In the genomic region with DNA sequence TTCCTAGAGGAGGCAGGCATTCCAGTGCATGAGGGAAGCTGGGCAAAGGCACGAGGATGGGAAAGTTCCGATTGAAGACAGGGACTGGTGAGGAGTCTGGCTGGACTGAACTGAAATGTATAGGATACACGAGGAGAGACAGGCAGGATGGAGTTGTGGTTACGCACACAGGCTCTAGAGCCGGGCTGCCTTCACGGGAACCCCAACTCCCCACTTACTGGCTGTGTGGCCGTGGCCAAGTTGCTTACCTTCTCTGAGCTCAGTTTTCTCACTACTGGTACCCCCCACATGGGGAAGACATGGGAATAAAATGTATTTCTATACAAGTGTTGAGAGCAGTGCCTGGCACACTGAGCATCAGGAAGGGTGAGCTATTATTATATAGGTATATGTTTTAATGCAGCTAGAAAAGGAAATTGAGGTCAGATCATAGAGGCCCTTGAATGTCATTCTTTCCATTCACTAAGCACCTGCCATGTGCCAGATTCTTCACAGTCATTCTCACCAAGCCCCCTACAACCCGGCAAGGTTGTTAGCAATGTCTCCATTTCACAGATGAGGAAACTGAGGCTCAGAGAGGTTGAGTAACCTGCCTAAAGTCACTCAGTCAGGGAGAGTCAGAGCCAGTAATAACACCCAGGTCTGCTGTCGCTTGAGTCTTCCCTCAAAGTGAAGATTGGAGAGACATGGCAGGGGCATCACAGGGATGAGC, we compare ENCODE assay signal across 11 cellular contexts. TPM values are rescaled to one million over a fixed set of nuclear protein-coding genes. Genes with fewer than 3 reads are reported as not detected.
DNase-seq lines count a peak whose midpoint lies in the region; ATAC-seq, FAIRE-seq and TF ChIP-seq lines count a peak whose summit lies in the region.
"Had no signal": no experiment of that assay in that cellular context is flagged by ENCODE, and none has a peak within 500 bp of the region (broad histone marks: within the 10 kb centered on the region; RNA-seq: fewer than 3 reads in every experiment).

No MANE protein-coding gene starts in this region.

- no peaks in the 10 kb centered on the region for H4K20me1 ChIP-seq in endothelial cell of umbilical vein (replicated peaks; ENCODE audit: control insufficient read depth, extremely low read depth, insufficient read depth, low read length)

- POLR2A ChIA-PET in endothelial cell of umbilical vein (lab: Charles Lee), result no interaction called here

- H3K27ac ChIP-seq in endothelial cell of umbilical vein (ENCODE audit: insufficient read depth, low read depth, low read length) (no peak overlapping the region), prostate gland (peak overlapping the region in 1 of 2 donors; percentile 68)
- H3K27ac ChIP-seq: VCaP had no signal

- H3K9ac ChIP-seq in endothelial cell of umbilical vein (replicated peaks; ENCODE audit: extremely low read depth, insufficient read depth, low read length), result no peak overlapping the region

- no peak overlapping the region for H3K4me2 ChIP-seq in endothelial cell of umbilical vein (ENCODE audit: insufficient read depth, low read length)

- H3K9me3 Mint-ChIP-seq in stimulated activated naive B cell treated with anti-CD40 and anti-IgM and Interleukin-4, amounts not matched to agents 10 μg/mL and 1 μg/mL and 100 μg/mL, for 72 hours, result no peaks in the 10 kb centered on the region

- peaks cover 0 to 6% of the 10 kb centered on the region in 2 donors for H3K36me3 Mint-ChIP-seq in stimulated activated naive B cell treated with anti-CD40 and anti-IgM and Interleukin-4, amounts not matched to agents 10 μg/mL and 1 μg/mL and 100 μg/mL, for 72 hours

- H3K4me1 Mint-ChIP-seq in stimulated activated naive B cell treated with anti-CD40 and anti-IgM and Interleukin-4, amounts not matched to agents 10 μg/mL and 1 μg/mL and 100 μg/mL, for 72 hours, result peaks cover 19 to 26% of the 10 kb centered on the region in 2 donors

- no peak overlapping the region for H3K4me3 ChIP-seq in endothelial cell of umbilical vein (replicated peaks in 1 of 3; ENCODE audit: insufficient read depth in 1 of 3, low read depth in 1 of 3, low read length in 3 of 3)
- no peak overlapping the region for H3K4me3 ChIP-seq in prostate gland
- H3K4me3 ChIP-seq: Peyer's patch had no signal

- H3K36me3 ChIP-seq in endothelial cell of umbilical vein (ENCODE audit: control insufficient read depth in 2 of 2, extremely low read depth in 1 of 2, insufficient read depth in 2 of 2, low read length in 2 of 2), result no peaks in the 10 kb centered on the region
- no peaks in the 10 kb centered on the region for H3K36me3 ChIP-seq in prostate gland
- H3K36me3 ChIP-seq: Peyer's patch had no signal

- peaks cover 14% of the 10 kb centered on the region for H3K79me2 ChIP-seq in endothelial cell of umbilical vein (ENCODE audit: control insufficient read depth, insufficient read depth, low read length)

- peak overlapping the region; percentile 86 for H3K27ac Mint-ChIP-seq in stimulated activated naive B cell treated with anti-CD40 and anti-IgM and Interleukin-4, amounts not matched to agents 10 μg/mL and 1 μg/mL and 100 μg/mL, for 72 hours

- intact Hi-C loops in endothelial cell of umbilical vein (cut with micrococcal nuclease), result no loop called here
- intact Hi-C loops in prostate gland (cut with DNase I), result no loop called here

- TF ChIP-seq CTCF in endothelial cell of umbilical vein (IDR thresholded peaks at IDR 0.05; ENCODE audit: extremely low read depth in 1 of 2, insufficient read depth in 1 of 2, low read depth in 1 of 2, low read length in 2 of 2) (no peak), prostate gland (IDR thresholded peaks at IDR 0.05) (no peak)

- CTCF ChIA-PET in endothelial cell of umbilical vein (lab: Charles Lee), result interaction anchor here (4.6 to 7.2 kb wide), 3 partner anchors 17 to 78 kb away, joined by 31 to 57 read pairs (median 32); no protein-coding TSS in a partner anchor

- no peak for TF ChIP-seq POLR2A in endothelial cell of umbilical vein (IDR thresholded peaks at IDR 0.05; ENCODE audit: low read depth, low read length)
- no peak for TF ChIP-seq POLR2A in prostate gland (IDR thresholded peaks at IDR 0.05)

- H3K9me3 ChIP-seq in endothelial cell of umbilical vein (replicated peaks; ENCODE audit: control insufficient read depth, insufficient read depth, low read length) (no peaks in the 10 kb centered on the region), prostate gland (no peaks in the 10 kb centered on the region)
- H3K9me3 ChIP-seq: Peyer's patch had no signal

- peak; percentile 26 for FAIRE-seq in HTR-8/SVneo (lab: Jason Lieb, UNC)
- FAIRE-seq in endothelial cell of umbilical vein (lab: Jason Lieb, UNC), result peak; percentile 4

- H3K4me1 ChIP-seq in endothelial cell of umbilical vein (ENCODE audit: control insufficient read depth, extremely low read depth, insufficient read depth, low read length) (peaks cover 38% of the 10 kb centered on the region), prostate gland (replicated peaks) (peaks cover 9% of the 10 kb centered on the region)

- dilution Hi-C loops in endothelial cell of umbilical vein (cut with MboI; ENCODE audit: extremely low pct_ligation_motif_present, low sequenced_read_pairs), result no loop called here

- H3K27me3 ChIP-seq in endothelial cell of umbilical vein (ENCODE audit: control insufficient read depth in 2 of 2, insufficient read depth in 2 of 2, low read length in 2 of 2), result no peaks in the 10 kb centered on the region
- no peaks in the 10 kb centered on the region for H3K27me3 ChIP-seq in prostate gland (replicated peaks; ENCODE audit: insufficient read depth)
- H3K27me3 ChIP-seq: Peyer's patch had no signal

- no peak for DNase-seq in HTR-8/SVneo (ENCODE audit: insufficient read length, low spot score)
- no peak for DNase-seq in endothelial cell of umbilical vein (ENCODE audit: low read depth, low spot score)
- DNase-seq in stimulated activated naive B cell treated with anti-CD40 and anti-IgM and Interleukin-4, amounts not matched to agents 10 μg/mL and 1 μg/mL and 100 μg/mL, for 72 hours, result no peak
- no peak for DNase-seq in mesenteric fat pad (ENCODE audit: low spot score)
- DNase-seq in activated effector memory CD4-positive, alpha-beta T cell treated with Interleukin-2 at 50 U/mL for 16 hours, result no peak
- no peak for DNase-seq in prostate gland (ENCODE audit: low spot score)
- DNase-seq: activated gamma-delta T cell; Peyer's patch; stimulated activated naive CD4-positive, alpha-beta T cell had no signal

- H2AFZ ChIP-seq in endothelial cell of umbilical vein (ENCODE audit: low read depth, low read length), result no peak overlapping the region

- 90% methylated on average over 9 of the region's 9 CpGs for WGBS in prostate gland

- peaks cover 26 to 30% of the 10 kb centered on the region in 2 donors for H3K27me3 Mint-ChIP-seq in stimulated activated naive B cell treated with anti-CD40 and anti-IgM and Interleukin-4, amounts not matched to agents 10 μg/mL and 1 μg/mL and 100 μg/mL, for 72 hours

- BruUV-seq in endothelial cell of umbilical vein (replicated peaks; lab: Mats Ljungman, UMichigan), result no TSS peak

- H3K4me3 Mint-ChIP-seq in stimulated activated naive B cell treated with anti-CD40 and anti-IgM and Interleukin-4, amounts not matched to agents 10 μg/mL and 1 μg/mL and 100 μg/mL, for 72 hours, result peak overlapping the region in 1 of 2 donors; percentile 29

- peak; percentile 12 for ATAC-seq in GM21360 (IDR thresholded peaks at IDR 0.05; ENCODE audit: unreplicated experiment)
- ATAC-seq in stimulated activated naive B cell treated with anti-CD40 and anti-IgM and Interleukin-4, amounts not matched to agents 10 μg/mL and 1 μg/mL and 100 μg/mL, for 72 hours (replicated peaks), result peak; percentile 13 to 36

- no peaks in the 10 kb centered on the region for H3K9me1 ChIP-seq in endothelial cell of umbilical vein (replicated peaks; ENCODE audit: control insufficient read depth, extremely low read depth, insufficient read depth, low read length)

TF ChIP-seq in endothelial cell of umbilical vein, 7 proteins besides CTCF, POLR2A, EP300 and RAD21:
- TF ChIP-seq FOS (IDR thresholded peaks at IDR 0.05; ENCODE audit: borderline replicate concordance, insufficient read depth, low read length) (no peak), JUN (IDR thresholded peaks at IDR 0.05; ENCODE audit: borderline replicate concordance, insufficient read depth, insufficient read length, low read depth) (no peak), EZH2 (IDR thresholded peaks at IDR 0.05; ENCODE audit: borderline replicate concordance, low read depth, low read length, severe bottlenecking) (no peak), POLR2AphosphoS5 (IDR thresholded peaks at IDR 0.05; ENCODE audit: insufficient read depth, low read depth, low read length) (no peak)
- TF ChIP-seq, protein P1, sequence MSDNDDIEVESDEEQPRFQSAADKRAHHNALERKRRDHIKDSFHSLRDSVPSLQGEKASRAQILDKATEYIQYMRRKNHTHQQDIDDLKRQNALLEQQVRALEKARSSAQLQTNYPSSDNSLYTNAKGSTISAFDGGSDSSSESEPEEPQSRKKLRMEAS (IDR thresholded peaks at IDR 0.05; ENCODE audit: insufficient read depth, insufficient read length), result no peak

RNA-seq across cellular contexts. Expression of a gene that starts 9.7 kb away (rescaled TPM):
- total RNA-seq in endothelial cell of umbilical vein (10.0 and 11.5 TPM in 2 replicates), mesenteric fat pad (80.3 TPM), prostate gland (100 to 1,000 TPM in 1 of 2 donors, 10 to 100 TPM in 1; 16.5 to 197 TPM)
- 5.5 and 6.0 TPM in 2 replicates for polyA plus RNA-seq in endothelial cell of umbilical vein
- polyA plus RNA-seq in endothelial cell of umbilical vein (2011; cell fraction: cytosol; rRNA removed), result 5.4 and 5.5 TPM in 2 replicates
- polyA plus RNA-seq in endothelial cell of umbilical vein (2011; cell fraction: nucleus; rRNA removed), result 4.6 TPM in 2 replicates
- polyA plus RNA-seq in endothelial cell of umbilical vein (2012), result 6.2 and 6.4 TPM in 2 replicates
- 11.7 and 12.7 TPM in 2 replicates for polyA minus RNA-seq in endothelial cell of umbilical vein
- 10.8 TPM for polyA minus RNA-seq in endothelial cell of umbilical vein (2011; cell fraction: cytosol; rRNA and poly(A)+ RNA removed)
- polyA minus RNA-seq in endothelial cell of umbilical vein (2011; cell fraction: nucleus; rRNA and poly(A)+ RNA removed), result 4.2 and 4.7 TPM in 2 replicates
